27 cellular contexts compared by ENCODE assay signal in genomic region chr3:56233742-56234141, GRCh38.
"Had no signal": no experiment of that assay in that cellular context is flagged by ENCODE, and none has a peak within 500 bp of the region (broad histone marks: within the 10 kb centered on the region; RNA-seq: fewer than 3 reads in every experiment).

No MANE protein-coding gene starts in this region.

- DNase-seq: activated B cell treated with CpG ODN at 0.5 μM for 24 hours; activated CD4-positive, alpha-beta memory T cell treated with anti-CD3 and anti-CD28 coated beads for 36 hours; activated CD4-positive, alpha-beta T cell treated with anti-CD3 and anti-CD28 coated beads for 4 hours; activated CD4-positive, alpha-beta T cell treated with anti-CD3 and anti-CD28 coated beads, Interleukin-2, amount 10 ng/mL, durations not matched to agents 24 days and 14 days; activated CD4-positive, alpha-beta T cell treated with anti-CD3 and anti-CD28 coated beads, Interleukin-2, amount 50 U/mL, for 1 hour; activated CD4-positive, alpha-beta T cell treated with anti-CD3 and anti-CD28 coated beads, Interleukin-2, amount 50 U/mL, for 4 hours; activated CD4-positive, CD25-positive, alpha-beta regulatory T cell treated with anti-CD3 and anti-CD28 coated beads, Interleukin-2, amount 50 U/mL, for 72 hours; activated CD8-positive, alpha-beta memory T cell treated with anti-CD3 and anti-CD28 coated beads, Interleukin-2, amount 50 U/mL, for 4 hours; activated CD8-positive, alpha-beta T cell treated with anti-CD3 and anti-CD28 coated beads for 36 hours; activated effector memory CD4-positive, alpha-beta T cell treated with Interleukin-2 at 50 U/mL for 16 hours; activated gamma-delta T cell; activated naive CD4-positive, alpha-beta T cell treated with anti-CD3 and anti-CD28 coated beads, Interleukin-2, amount 10 ng/mL, durations not matched to agents 7 days and 5 days; activated naive CD4-positive, alpha-beta T cell treated with Interleukin-2 at 50 U/mL for 16 hours; activated naive CD8-positive, alpha-beta T cell treated with anti-CD3 and anti-CD28 coated beads, Interleukin-2, amount 10 ng/mL, durations not matched to agents 7 days and 5 days; activated naive CD8-positive, alpha-beta T cell treated with anti-CD3 and anti-CD28 coated beads, Interleukin-2, amount 50 U/mL, for 24 hours; activated T-cell treated with anti-CD3 and anti-CD28 coated beads for 4 hours; activated T-cell treated with anti-CD3 and anti-CD28 coated beads, Interleukin-2, amount 50 U/mL, for 24 hours; activated T-cell treated with anti-CD3 and anti-CD28 coated beads, Interleukin-2, amount 50 U/mL, for 48 hours; amygdala; anterior cingulate cortex; caudate nucleus; cerebellar nuclear complex; T-helper 2 cell; T-helper 9 cell had no signal

- H3K27me3 ChIP-seq: ascending aorta, cardiac muscle cell had no signal

- ATAC-seq: activated CD8-positive, alpha-beta T cell treated with anti-CD3 and anti-CD28 coated beads for 36 hours; activated naive CD8-positive, alpha-beta T cell treated with anti-CD3 and anti-CD28 coated beads, Interleukin-2, amount 50 U/mL, for 24 hours had no signal

- H3K4me3 ChIP-seq: ascending aorta, cardiac muscle cell had no signal

- H3K9me3 ChIP-seq: ascending aorta had no signal

- H3K36me3 ChIP-seq: ascending aorta, cardiac muscle cell had no signal

- H3K27ac ChIP-seq: ascending aorta, cardiac muscle cell, VCaP had no signal

- H3K4me1 ChIP-seq: ascending aorta had no signal
